ENCODE assay signal across 14 cellular contexts in genomic region chr11:114226283-114226859, GRCh38.
DNase-seq lines count a peak whose midpoint lies in the region; ATAC-seq and TF ChIP-seq lines count a peak whose summit lies in the region.
"Had no signal": no experiment of that assay in that cellular context is flagged by ENCODE, and none has a peak within 500 bp of the region (broad histone marks: within the 10 kb centered on the region; RNA-seq: fewer than 3 reads in every experiment).

No MANE protein-coding gene starts in this region.

- DNase-seq in Right ventricle myocardium superior (no peak), right atrium auricular region (ENCODE audit: low spot score) (no peak), right cardiac atrium (peak in 1 of 3 donors; percentile 57), AG08396 (ENCODE audit: low spot score) (no peak)
- no peak for DNase-seq in stimulated activated effector memory CD8-positive, alpha-beta T cell treated with anti-CD3 and anti-CD28 coated beads, Interleukin-12 subunit alpha, Interleukin-12 subunit beta, amount 100 ng/mL, for 72 hours (ENCODE audit: low spot score in 2 of 2)
- DNase-seq in CD8-positive, alpha-beta T cell, result no peak
- DNase-seq: AML-193, DMS79, MM.1S, NCI-H1105, NCI-H1694 treated with DMSO at 0.1 percent for 48 hours, NCI-H345, NCI-H69 had no signal

- 71% methylated on average over 7 of the region's 7 CpGs for WGBS in right cardiac atrium

- H3K27ac ChIP-seq in right atrium auricular region (no peak overlapping the region), VCaP (0 out of 2 replicates have a peak overlapping the region, but pooled peaks have one; percentile 2), right cardiac atrium (ENCODE audit: low read length) (no peak overlapping the region)
- no peak overlapping the region for H3K27ac ChIP-seq in CD8-positive, alpha-beta T cell (ENCODE audit: low read depth, low read length)

- no peak overlapping the region for H3K4me3 Mint-ChIP-seq in stimulated activated effector memory CD8-positive, alpha-beta T cell treated with anti-CD3 and anti-CD28 coated beads, Interleukin-12 subunit alpha, Interleukin-12 subunit beta, amount 100 ng/mL, for 72 hours
- H3K4me3 Mint-ChIP-seq in CD8-positive, alpha-beta T cell, result no peak overlapping the region

- H3K27ac Mint-ChIP-seq in stimulated activated effector memory CD8-positive, alpha-beta T cell treated with anti-CD3 and anti-CD28 coated beads, Interleukin-12 subunit alpha, Interleukin-12 subunit beta, amount 100 ng/mL, for 72 hours, result peak overlapping the region; percentile 80
- H3K27ac Mint-ChIP-seq in CD8-positive, alpha-beta T cell, result no peak overlapping the region

- TF ChIP-seq CTCF in right atrium auricular region (IDR thresholded peaks at IDR 0.05) (no peak), VCaP (conservative IDR thresholded peaks at IDR 0.05) (no peak)
- TF ChIP-seq CTCF in CD8-positive, alpha-beta T cell (IDR thresholded peaks at IDR 0.05), result no peak

- ATAC-seq in Right ventricle myocardium superior (ENCODE audit: poor library complexity) (peak; percentile 32), right cardiac atrium (peak; percentile 17 to 23)
- peak; percentile 11 for ATAC-seq in stimulated activated effector memory CD8-positive, alpha-beta T cell treated with anti-CD3 and anti-CD28 coated beads, Interleukin-12 subunit alpha, Interleukin-12 subunit beta, amount 100 ng/mL, for 72 hours
- no peak for ATAC-seq in CD8-positive, alpha-beta T cell

- H3K27me3 Mint-ChIP-seq in CD8-positive, alpha-beta T cell (ENCODE audit: low read depth), result no peaks in the 10 kb centered on the region

- H3K4me1 ChIP-seq in right atrium auricular region (peaks cover 0 to 52% of the 10 kb centered on the region in 2 donors), right cardiac atrium (ENCODE audit: control insufficient read depth, insufficient read depth, low read length) (peaks cover 18% of the 10 kb centered on the region)
- no peaks in the 10 kb centered on the region for H3K4me1 ChIP-seq in CD8-positive, alpha-beta T cell (ENCODE audit: insufficient read depth, low read length)

- H3K4me1 Mint-ChIP-seq in stimulated activated effector memory CD8-positive, alpha-beta T cell treated with anti-CD3 and anti-CD28 coated beads, Interleukin-12 subunit alpha, Interleukin-12 subunit beta, amount 100 ng/mL, for 72 hours, result peaks cover 52% of the 10 kb centered on the region
- peaks cover 20% of the 10 kb centered on the region for H3K4me1 Mint-ChIP-seq in CD8-positive, alpha-beta T cell (ENCODE audit: low read depth)

- H3K4me3 ChIP-seq in right atrium auricular region, result no peak overlapping the region
- H3K4me3 ChIP-seq in right cardiac atrium (ENCODE audit: low read length), result no peak overlapping the region
- H3K4me3 ChIP-seq in CD8-positive, alpha-beta T cell (ENCODE audit: low read depth, low read length), result no peak overlapping the region

- intact Hi-C loops in Right ventricle myocardium superior (cut with DNase I) (no loop called here), right cardiac atrium (cut with DNase I) (no loop called here)
- intact Hi-C loops in CD8-positive, alpha-beta T cell (cut with DNase I, micrococcal nuclease), result no loop called here

- no peaks in the 10 kb centered on the region for H3K9me3 Mint-ChIP-seq in stimulated activated effector memory CD8-positive, alpha-beta T cell treated with anti-CD3 and anti-CD28 coated beads, Interleukin-12 subunit alpha, Interleukin-12 subunit beta, amount 100 ng/mL, for 72 hours
- no peaks in the 10 kb centered on the region for H3K9me3 Mint-ChIP-seq in CD8-positive, alpha-beta T cell

- no peaks in the 10 kb centered on the region for H3K9me3 ChIP-seq in right atrium auricular region
- no peaks in the 10 kb centered on the region for H3K9me3 ChIP-seq in right cardiac atrium (ENCODE audit: control insufficient read depth, low read length)
- H3K9me3 ChIP-seq in CD8-positive, alpha-beta T cell (ENCODE audit: low read length), result no peaks in the 10 kb centered on the region

- CTCF ChIA-PET in CD8-positive, alpha-beta T cell (lab: Charles Lee), result no interaction called here

- H3K27me3 ChIP-seq in right atrium auricular region, result no peaks in the 10 kb centered on the region
- no peaks in the 10 kb centered on the region for H3K27me3 ChIP-seq in right cardiac atrium (ENCODE audit: control insufficient read depth, insufficient read depth)
- no peaks in the 10 kb centered on the region for H3K27me3 ChIP-seq in CD8-positive, alpha-beta T cell (ENCODE audit: insufficient read depth, low read length)

- H3K36me3 Mint-ChIP-seq in stimulated activated effector memory CD8-positive, alpha-beta T cell treated with anti-CD3 and anti-CD28 coated beads, Interleukin-12 subunit alpha, Interleukin-12 subunit beta, amount 100 ng/mL, for 72 hours, result peaks cover 35% of the 10 kb centered on the region
- no peaks in the 10 kb centered on the region for H3K36me3 Mint-ChIP-seq in CD8-positive, alpha-beta T cell

- peaks cover 57% of the 10 kb centered on the region for H3K36me3 ChIP-seq in right atrium auricular region
- H3K36me3 ChIP-seq in CD8-positive, alpha-beta T cell (ENCODE audit: insufficient read depth, low read length), result no peaks in the 10 kb centered on the region

- POLR2A ChIA-PET in CD8-positive, alpha-beta T cell (lab: Charles Lee), result no interaction called here
